Comparison of ENCODE assay signal across 11 cellular contexts in the genomic region with DNA sequence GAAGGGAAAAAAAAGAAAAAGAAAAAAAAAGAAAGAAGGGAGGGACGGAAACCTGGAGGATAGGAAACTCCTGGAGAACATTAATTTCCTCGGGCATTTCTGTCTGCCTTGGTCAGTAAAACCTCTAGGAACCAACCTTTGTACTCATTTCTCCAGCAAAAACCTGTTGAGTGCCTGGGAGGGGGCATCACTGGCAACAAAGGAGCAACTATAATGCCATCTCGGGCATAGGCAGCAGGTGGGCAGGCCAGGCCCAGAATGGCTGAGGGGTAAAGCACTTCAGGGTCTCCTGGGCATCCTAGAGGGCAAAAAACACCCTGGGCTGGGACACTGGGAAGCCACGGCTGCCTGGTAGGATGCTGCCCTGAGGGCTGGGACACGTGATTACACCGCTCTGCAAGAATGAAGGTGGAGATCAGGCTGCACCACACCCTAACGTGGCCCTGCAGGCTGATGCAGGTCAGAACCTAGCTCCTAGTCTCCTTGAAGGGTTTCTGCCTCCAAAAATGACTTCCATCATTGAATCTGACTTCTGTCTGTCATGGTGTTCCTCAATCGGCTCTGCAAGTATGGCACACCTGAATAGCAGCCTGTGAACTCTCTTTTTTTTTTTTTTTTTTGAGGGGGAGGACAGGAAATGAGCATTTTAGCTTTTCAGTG. TPM values are rescaled to one million over a fixed set of nuclear protein-coding genes. Genes with fewer than 3 reads are reported as not detected.
DNase-seq lines count a peak whose midpoint lies in the region; ATAC-seq, FAIRE-seq and TF ChIP-seq lines count a peak whose summit lies in the region.
"Had no signal": no experiment of that assay in that cellular context is flagged by ENCODE, and none has a peak within 500 bp of the region (broad histone marks: within the 10 kb centered on the region; RNA-seq: fewer than 3 reads in every experiment).

No MANE protein-coding gene starts in this region.

- WGBS in endodermal cell (ENCODE audit: insufficient coverage in 1 of 2, insufficient read length in 1 of 2), 2 experiments = 69 to 75% methylated on average over 7 to 8 of the region's 8 CpGs

- no peak for ATAC-seq in GM21619 (IDR thresholded peaks at IDR 0.05; ENCODE audit: unreplicated experiment)

- peaks cover 25% of the 10 kb centered on the region for H3K27me3 Mint-ChIP-seq in endodermal cell (ENCODE audit: insufficient read depth)

- no peak overlapping the region for H3K27ac ChIP-seq in endodermal cell (ENCODE audit: low read depth, low read length)

- H3K4me3 Mint-ChIP-seq in endodermal cell = no peak overlapping the region

- H3K4me3 ChIP-seq in NT2/D1 (ENCODE audit: insufficient read length, low read depth) = no peak overlapping the region
- no peak overlapping the region for H3K4me3 ChIP-seq in endodermal cell (ENCODE audit: low read length)

- no peaks in the 10 kb centered on the region for H3K9me3 ChIP-seq in NT2/D1 (ENCODE audit: insufficient read depth, low read length)
- H3K9me3 ChIP-seq in endodermal cell (ENCODE audit: control insufficient read depth, low read length) = no peaks in the 10 kb centered on the region

- peaks cover 17% of the 10 kb centered on the region for H3K4me1 Mint-ChIP-seq in endodermal cell

- no peak for TF ChIP-seq CTCF in endodermal cell (conservative IDR thresholded peaks at IDR 0.05)

- H3K36me3 ChIP-seq in NT2/D1 (ENCODE audit: insufficient read depth, insufficient read length, low read length) = peaks cover 2% of the 10 kb centered on the region
- no peaks in the 10 kb centered on the region for H3K36me3 ChIP-seq in endodermal cell (ENCODE audit: control insufficient read depth, insufficient read depth, low read length)

- DNase-seq in stimulated activated naive CD4-positive, alpha-beta T cell (lab: John Stamatoyannopoulos, UW) = peak in 5 of 6 experiments; percentile 21 to 78 (median 60)
- DNase-seq in stimulated activated naive CD4-positive, alpha-beta T cell treated with Interleukin-2 at 50 U/mL for 16 hours (lab: John Stamatoyannopoulos, UW) = no peak
- no peak for DNase-seq in NT2/D1 (ENCODE audit: low read depth, low spot score)
- DNase-seq in endodermal cell = peak; percentile 68
- peak; percentile 50 for DNase-seq in urothelium cell line (ENCODE audit: low spot score)
- no peak for DNase-seq in OCI-M1 (lab: John Stamatoyannopoulos, UW)
- no peak for DNase-seq in HuH-7 (ENCODE audit: low spot score)
- DNase-seq: amygdala, NCI-H187 treated with DMSO at 0.1 percent for 48 hours had no signal

- peaks cover 13% of the 10 kb centered on the region for H3K27me3 ChIP-seq in NT2/D1 (ENCODE audit: insufficient read depth, insufficient read length)
- no peaks in the 10 kb centered on the region for H3K27me3 ChIP-seq in endodermal cell (ENCODE audit: control insufficient read depth, insufficient read depth, low read length, poor library complexity, severe bottlenecking)

- FAIRE-seq in urothelium cell line (lab: Jason Lieb, UNC) = no peak

- H3K36me3 Mint-ChIP-seq in endodermal cell (ENCODE audit: low read depth) = no peaks in the 10 kb centered on the region

- no peak overlapping the region for H3K27ac Mint-ChIP-seq in endodermal cell
- H3K27ac Mint-ChIP-seq: CD14-positive monocyte had no signal

- H3K9ac ChIP-seq in NT2/D1 (ENCODE audit: insufficient read length, low read depth) (peak overlapping the region; percentile 5), endodermal cell (ENCODE audit: extremely low read depth, low read length, poor library complexity, severe bottlenecking) (no peak overlapping the region)

- no peaks in the 10 kb centered on the region for H3K9me3 Mint-ChIP-seq in endodermal cell

- H3K4me1 ChIP-seq in NT2/D1 (ENCODE audit: insufficient read depth, insufficient read length) (peaks cover 12% of the 10 kb centered on the region), endodermal cell (ENCODE audit: control insufficient read depth, insufficient read depth, low read length) (peaks cover 9% of the 10 kb centered on the region)

RNA-seq across cellular contexts. Expression of a gene that starts 4.5 kb away (rescaled TPM):
- 10 to 100 TPM; 24.7 to 30.0 TPM for total RNA-seq in endodermal cell
- 22.9 TPM for polyA plus RNA-seq in endodermal cell (2013, experiment 1 of 2)
- 18.2 TPM for polyA plus RNA-seq in endodermal cell (2013, experiment 2 of 2)

RNA-seq across cellular contexts. Expression of a gene that starts 5.4 kb away (rescaled TPM):
- 1 to 10 TPM; 3.7 to 3.8 TPM for total RNA-seq in endodermal cell
- polyA plus RNA-seq in endodermal cell (2013, experiment 1 of 2) = 13.3 TPM
- polyA plus RNA-seq in endodermal cell (2013, experiment 2 of 2) = 13.4 TPM
- polyA plus RNA-seq: CD14-positive monocyte had no signal

RNA-seq across cellular contexts. Expression of a gene that starts 14.2 kb away (rescaled TPM):
- 10 to 100 TPM; 39.3 to 56.1 TPM for total RNA-seq in endodermal cell
- 130 TPM for polyA plus RNA-seq in endodermal cell (2013, experiment 1 of 2)
- 122 TPM for polyA plus RNA-seq in endodermal cell (2013, experiment 2 of 2)
- polyA plus RNA-seq: CD14-positive monocyte had no signal

RNA-seq across cellular contexts. Expression of a gene that starts 14.3 kb away (rescaled TPM):
- 100 to 1,000 TPM; 155 to 188 TPM for total RNA-seq in endodermal cell
- 146 TPM for polyA plus RNA-seq in endodermal cell (2013, experiment 1 of 2)
- polyA plus RNA-seq in endodermal cell (2013, experiment 2 of 2) = 131 TPM

RNA-seq across cellular contexts. Expression of a gene that starts 14.7 kb away (rescaled TPM):
- total RNA-seq in endodermal cell = 1 to 10 TPM; 1.2 to 3.3 TPM
- polyA plus RNA-seq in endodermal cell (2013, experiment 1 of 2) = 1.4 TPM
- 1.7 TPM for polyA plus RNA-seq in endodermal cell (2013, experiment 2 of 2)

Comparison
In these comparisons a context has a peak if more than half of its experiments do, and no peak if none do; other contexts are left out.
1. DNase-seq: peak in stimulated activated naive CD4-positive, alpha-beta T cell (5 of 6), endodermal cell (single experiment) and urothelium cell line (single experiment); none in stimulated activated naive CD4-positive, alpha-beta T cell treated with Interleukin-2 at 50 U/mL for 16 hours (single experiment), NT2/D1 (single experiment), OCI-M1 (single experiment) and HuH-7 (single experiment).